31 cellular contexts compared by ENCODE assay signal in genomic region chr7:18796216-18796615, GRCh38.
"Had no signal": no experiment of that assay in that cellular context is flagged by ENCODE, and none has a peak within 500 bp of the region (broad histone marks: within the 10 kb centered on the region; RNA-seq: fewer than 3 reads in every experiment).

No MANE protein-coding gene starts in this region.

- H3K9me3 ChIP-seq: adrenal gland, body of pancreas, breast epithelium had no signal

- DNase-seq: activated B cell treated with CpG ODN at 0.5 μM for 24 hours; activated CD4-positive, alpha-beta memory T cell treated with anti-CD3 and anti-CD28 coated beads for 36 hours; activated CD4-positive, alpha-beta T cell treated with anti-CD3 and anti-CD28 coated beads for 4 hours; activated CD4-positive, alpha-beta T cell treated with anti-CD3 and anti-CD28 coated beads, Interleukin-2, amount 10 ng/mL, durations not matched to agents 24 days and 14 days; activated CD4-positive, alpha-beta T cell treated with anti-CD3 and anti-CD28 coated beads, Interleukin-2, amount 50 U/mL, for 1 hour; activated CD4-positive, alpha-beta T cell treated with anti-CD3 and anti-CD28 coated beads, Interleukin-2, amount 50 U/mL, for 4 hours; activated CD4-positive, CD25-positive, alpha-beta regulatory T cell treated with anti-CD3 and anti-CD28 coated beads, Interleukin-2, amount 50 U/mL, for 72 hours; activated CD8-positive, alpha-beta memory T cell treated with anti-CD3 and anti-CD28 coated beads, Interleukin-2, amount 50 U/mL, for 4 hours; activated CD8-positive, alpha-beta T cell treated with anti-CD3 and anti-CD28 coated beads for 36 hours; activated effector memory CD4-positive, alpha-beta T cell treated with anti-CD3 and anti-CD28 coated beads, Interleukin-2, amount 50 U/mL, for 16 hours; activated gamma-delta T cell treated with Interleukin-2 at 50 U/mL for 16 hours; activated naive CD4-positive, alpha-beta T cell; activated naive CD4-positive, alpha-beta T cell treated with anti-CD3 and anti-CD28 coated beads for 36 hours; activated naive CD4-positive, alpha-beta T cell treated with anti-CD3 and anti-CD28 coated beads, Interleukin-2, amount 50 U/mL, for 16 hours; activated naive CD8-positive, alpha-beta T cell treated with anti-CD3 and anti-CD28 coated beads for 36 hours; activated T-cell treated with anti-CD3 and anti-CD28 coated beads for 4 hours; activated T-cell treated with anti-CD3 and anti-CD28 coated beads, Interleukin-2, amount 50 U/mL, for 1 hour; activated T-cell treated with anti-CD3 and anti-CD28 coated beads, Interleukin-2, amount 50 U/mL, for 4 hours; activated T-cell treated with anti-CD3 and anti-CD28 coated beads, Interleukin-2, amount 50 U/mL, for 72 hours; adrenal gland; amniotic stem cell; aorta; body of pancreas; brain microvascular endothelial cell; central memory CD4-positive, alpha-beta T cell; T-helper 2 cell; T-helper 9 cell had no signal

- H3K4me3 ChIP-seq: adrenal gland, body of pancreas, breast epithelium had no signal

- H3K36me3 ChIP-seq: adrenal gland, brain microvascular endothelial cell, breast epithelium had no signal

- H3K27ac ChIP-seq: adrenal gland, body of pancreas, brain microvascular endothelial cell, breast epithelium, VCaP had no signal

- ATAC-seq: activated CD8-positive, alpha-beta T cell treated with anti-CD3 and anti-CD28 coated beads for 36 hours; activated naive CD4-positive, alpha-beta T cell treated with anti-CD3 and anti-CD28 coated beads, Interleukin-2, amount 50 U/mL, for 72 hours; activated T-cell treated with anti-CD3 and anti-CD28 coated beads, Interleukin-2, amount 50 U/mL, for 4 hours; activated T-cell treated with anti-CD3 and anti-CD28 coated beads, Interleukin-2, amount 50 U/mL, for 72 hours; activated T-helper 17 cell treated with anti-CD3 and anti-CD28 coated beads, Interleukin-2, amount 50 U/mL, for 72 hours; body of pancreas had no signal
